ENCODE assay signal across 1 cellular context in the genomic region with DNA sequence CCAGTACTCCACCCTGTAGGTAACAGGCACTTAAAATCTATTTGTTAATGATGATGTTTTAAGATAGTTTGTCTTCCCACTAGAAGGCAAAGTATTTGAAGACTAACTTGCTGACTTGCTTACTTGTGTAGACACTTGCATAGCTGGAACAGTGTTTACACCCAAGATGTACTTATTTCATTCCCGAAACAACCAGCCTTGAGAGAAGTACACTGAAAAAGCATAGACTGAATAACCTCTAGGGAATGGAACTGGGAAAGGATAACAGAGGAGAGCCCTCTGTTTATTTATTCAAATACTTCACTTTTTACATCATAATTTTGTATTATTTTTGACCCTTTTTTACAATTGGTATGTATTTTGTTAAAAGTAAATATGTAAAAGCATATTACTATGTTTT.
TF ChIP-seq lines count a peak whose summit lies in the region.

No MANE protein-coding gene starts in this region.

TF ChIP-seq in GM23338, 12 proteins besides CTCF, POLR2A, EP300 and RAD21 (continued from another document):
- TF ChIP-seq, protein P1, sequence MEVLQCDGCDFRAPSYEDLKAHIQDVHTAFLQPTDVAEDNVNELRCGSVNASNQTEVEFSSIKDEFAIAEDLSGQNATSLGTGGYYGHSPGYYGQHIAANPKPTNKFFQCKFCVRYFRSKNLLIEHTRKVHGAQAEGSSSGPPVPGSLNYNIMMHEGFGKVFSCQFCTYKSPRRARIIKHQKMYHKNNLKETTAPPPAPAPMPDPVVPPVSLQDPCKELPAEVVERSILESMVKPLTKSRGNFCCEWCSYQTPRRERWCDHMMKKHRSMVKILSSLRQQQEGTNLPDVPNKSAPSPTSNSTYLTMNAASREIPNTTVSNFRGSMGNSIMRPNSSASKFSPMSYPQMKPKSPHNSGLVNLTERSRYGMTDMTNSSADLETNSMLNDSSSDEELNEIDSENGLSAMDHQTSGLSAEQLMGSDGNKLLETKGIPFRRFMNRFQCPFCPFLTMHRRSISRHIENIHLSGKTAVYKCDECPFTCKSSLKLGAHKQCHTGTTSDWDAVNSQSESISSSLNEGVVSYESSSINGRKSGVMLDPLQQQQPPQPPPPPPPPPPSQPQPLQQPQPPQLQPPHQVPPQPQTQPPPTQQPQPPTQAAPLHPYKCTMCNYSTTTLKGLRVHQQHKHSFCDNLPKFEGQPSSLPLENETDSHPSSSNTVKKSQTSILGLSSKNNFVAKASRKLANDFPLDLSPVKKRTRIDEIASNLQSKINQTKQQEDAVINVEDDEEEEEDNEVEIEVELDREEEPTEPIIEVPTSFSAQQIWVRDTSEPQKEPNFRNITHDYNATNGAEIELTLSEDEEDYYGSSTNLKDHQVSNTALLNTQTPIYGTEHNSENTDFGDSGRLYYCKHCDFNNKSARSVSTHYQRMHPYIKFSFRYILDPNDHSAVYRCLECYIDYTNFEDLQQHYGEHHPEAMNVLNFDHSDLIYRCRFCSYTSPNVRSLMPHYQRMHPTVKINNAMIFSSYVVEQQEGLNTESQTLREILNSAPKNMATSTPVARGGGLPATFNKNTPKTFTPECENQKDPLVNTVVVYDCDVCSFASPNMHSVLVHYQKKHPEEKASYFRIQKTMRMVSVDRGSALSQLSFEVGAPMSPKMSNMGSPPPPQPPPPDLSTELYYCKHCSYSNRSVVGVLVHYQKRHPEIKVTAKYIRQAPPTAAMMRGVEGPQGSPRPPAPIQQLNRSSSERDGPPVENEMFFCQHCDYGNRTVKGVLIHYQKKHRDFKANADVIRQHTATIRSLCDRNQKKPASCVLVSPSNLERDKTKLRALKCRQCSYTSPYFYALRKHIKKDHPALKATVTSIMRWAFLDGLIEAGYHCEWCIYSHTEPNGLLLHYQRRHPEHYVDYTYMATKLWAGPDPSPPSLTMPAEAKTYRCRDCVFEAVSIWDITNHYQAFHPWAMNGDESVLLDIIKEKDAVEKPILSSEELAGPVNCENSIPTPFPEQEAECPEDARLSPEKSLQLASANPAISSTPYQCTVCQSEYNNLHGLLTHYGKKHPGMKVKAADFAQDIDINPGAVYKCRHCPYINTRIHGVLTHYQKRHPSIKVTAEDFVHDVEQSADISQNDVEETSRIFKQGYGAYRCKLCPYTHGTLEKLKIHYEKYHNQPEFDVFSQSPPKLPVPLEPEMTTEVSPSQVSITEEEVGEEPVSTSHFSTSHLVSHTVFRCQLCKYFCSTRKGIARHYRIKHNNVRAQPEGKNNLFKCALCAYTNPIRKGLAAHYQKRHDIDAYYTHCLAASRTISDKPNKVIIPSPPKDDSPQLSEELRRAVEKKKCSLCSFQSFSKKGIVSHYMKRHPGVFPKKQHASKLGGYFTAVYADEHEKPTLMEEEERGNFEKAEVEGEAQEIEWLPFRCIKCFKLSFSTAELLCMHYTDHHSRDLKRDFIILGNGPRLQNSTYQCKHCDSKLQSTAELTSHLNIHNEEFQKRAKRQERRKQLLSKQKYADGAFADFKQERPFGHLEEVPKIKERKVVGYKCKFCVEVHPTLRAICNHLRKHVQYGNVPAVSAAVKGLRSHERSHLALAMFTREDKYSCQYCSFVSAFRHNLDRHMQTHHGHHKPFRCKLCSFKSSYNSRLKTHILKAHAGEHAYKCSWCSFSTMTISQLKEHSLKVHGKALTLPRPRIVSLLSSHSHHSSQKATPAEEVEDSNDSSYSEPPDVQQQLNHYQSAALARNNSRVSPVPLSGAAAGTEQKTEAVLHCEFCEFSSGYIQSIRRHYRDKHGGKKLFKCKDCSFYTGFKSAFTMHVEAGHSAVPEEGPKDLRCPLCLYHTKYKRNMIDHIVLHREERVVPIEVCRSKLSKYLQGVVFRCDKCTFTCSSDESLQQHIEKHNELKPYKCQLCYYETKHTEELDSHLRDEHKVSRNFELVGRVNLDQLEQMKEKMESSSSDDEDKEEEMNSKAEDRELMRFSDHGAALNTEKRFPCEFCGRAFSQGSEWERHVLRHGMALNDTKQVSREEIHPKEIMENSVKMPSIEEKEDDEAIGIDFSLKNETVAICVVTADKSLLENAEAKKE (CRISPR knock-in tag; IDR thresholded peaks at IDR 0.05) = no peak
- TF ChIP-seq ZNF114 (CRISPR knock-in tag; IDR thresholded peaks at IDR 0.05) = no peak
- no peak for TF ChIP-seq EZH2phosphoT487 (IDR thresholded peaks at IDR 0.05; ENCODE audit: unreplicated experiment)
- TF ChIP-seq POLR2AphosphoS5 (IDR thresholded peaks at IDR 0.05; ENCODE audit: low read depth) = no peak
- TF ChIP-seq NANOG (IDR thresholded peaks at IDR 0.05; ENCODE audit: borderline replicate concordance) = no peak
- no peak for TF ChIP-seq STAT1 (IDR thresholded peaks at IDR 0.05; ENCODE audit: unreplicated experiment)
- TF ChIP-seq EZH2 (IDR thresholded peaks at IDR 0.05; ENCODE audit: low read depth, unreplicated experiment) = no peak
- TF ChIP-seq ZNF331 (CRISPR knock-in tag; IDR thresholded peaks at IDR 0.05; ENCODE audit: low read depth) = no peak
